In genomic region chr12:6494351-6494743, GRCh38 we compare ENCODE assay signal across 6 cellular contexts. TPM values are rescaled to one million over a fixed set of nuclear protein-coding genes. Genes with fewer than 3 reads are reported as not detected.
DNase-seq lines count a peak whose midpoint lies in the region; ATAC-seq and TF ChIP-seq lines count a peak whose summit lies in the region.

No MANE protein-coding gene starts in this region.

- peaks cover 26 to 46% (median 35%) of the 10 kb centered on the region in 4 donors for H3K4me1 Mint-ChIP-seq in CD4-positive, alpha-beta memory T cell

- H3K27ac Mint-ChIP-seq in CD4-positive, alpha-beta memory T cell: peak overlapping the region; percentile 90 to 98 (median 96)

- H3K9me3 Mint-ChIP-seq in CD4-positive, alpha-beta memory T cell: peaks cover 0 to 2% (median 0%) of the 10 kb centered on the region in 8 donors

- H3K27me3 ChIP-seq in CD4-positive, alpha-beta memory T cell (ENCODE audit: insufficient read depth, low read length): no peaks in the 10 kb centered on the region
- H3K27me3 ChIP-seq in thyroid gland: no peaks in the 10 kb centered on the region

- CTCF ChIA-PET in CD4-positive, alpha-beta memory T cell (lab: Charles Lee; ENCODE audit: partially characterized antibody): interaction anchor here (0.8 to 3.1 kb wide), 7 partner anchors 10 to 71 kb away, joined by 3 to 24 read pairs (median 5); partner anchors contain the start of gene GAPDH

- H3K4me3 Mint-ChIP-seq in CD4-positive, alpha-beta memory T cell: peak overlapping the region; percentile 89 to 98 (median 96)

- peak overlapping the region; percentile 87 for H3K27ac ChIP-seq in CD4-positive, alpha-beta memory T cell (ENCODE audit: low read depth, low read length)
- no peak overlapping the region for H3K27ac ChIP-seq in thyroid gland

- no peak for TF ChIP-seq POLR2A in thyroid gland (IDR thresholded peaks at IDR 0.05)

- H3K36me3 ChIP-seq in CD4-positive, alpha-beta memory T cell (ENCODE audit: insufficient read depth, low read length): peaks cover 5% of the 10 kb centered on the region
- peaks cover 0 to 6% of the 10 kb centered on the region in 2 donors for H3K36me3 ChIP-seq in thyroid gland

- POLR2A ChIA-PET in CD4-positive, alpha-beta memory T cell (lab: Charles Lee; ENCODE audit: partially characterized antibody): interaction anchor here (1.0 to 7.8 kb wide), 8 partner anchors 12 to 74 kb away, joined by 4 to 97 read pairs (median 8); partner anchors contain the start of genes GAPDH, NOP2, TAPBPL and VAMP1

- peak overlapping the region; percentile 79 to 99 for H3K4me3 ChIP-seq in CD4-positive, alpha-beta memory T cell (ENCODE audit: low read length in 2 of 2)
- H3K4me3 ChIP-seq in fibroblast of pulmonary artery (replicated peaks; ENCODE audit: low read depth, low read length) (peak overlapping the region; percentile 81), thyroid gland (replicated peaks in 1 of 3) (peak overlapping the region; percentile 47 to 86 (median 82))

- TF ChIP-seq CTCF in fibroblast of pulmonary artery (IDR thresholded peaks at IDR 0.05; ENCODE audit: low read length, missing control alignments) (peak; percentile 16), thyroid gland (IDR thresholded peaks at IDR 0.05) (no peak)

- ATAC-seq in HG02678 (IDR thresholded peaks at IDR 0.05; ENCODE audit: unreplicated experiment): no peak

- H3K9me3 ChIP-seq in CD4-positive, alpha-beta memory T cell (ENCODE audit: control insufficient read depth in 1 of 2, low read length in 2 of 2): no peaks in the 10 kb centered on the region
- H3K9me3 ChIP-seq in thyroid gland: no peaks in the 10 kb centered on the region

- peaks cover 7 to 32% of the 10 kb centered on the region in 2 donors for H3K36me3 Mint-ChIP-seq in CD4-positive, alpha-beta memory T cell

- no peaks in the 10 kb centered on the region for H3K27me3 Mint-ChIP-seq in CD4-positive, alpha-beta memory T cell

- intact Hi-C loops in CD4-positive, alpha-beta memory T cell (cut with micrococcal nuclease): loop anchor here (2.0 kb wide), 1 partner anchor 168 kb away; the partner anchor contains the start of gene ING4
- intact Hi-C loops in thyroid gland (cut with DNase I): no loop called here

- WGBS in thyroid gland, 2 donors: 3% methylated on average over 7 of the region's 7 CpGs

- peaks cover 37% of the 10 kb centered on the region for H3K4me1 ChIP-seq in CD4-positive, alpha-beta memory T cell (ENCODE audit: insufficient read depth, low read length)
- H3K4me1 ChIP-seq in thyroid gland: peaks cover 15 to 18% of the 10 kb centered on the region in 2 donors

- no peak for DNase-seq in CD4-positive, alpha-beta memory T cell
- DNase-seq in NOMO-1 treated with DMSO at 0.1 percent for 48 hours (lab: John Stamatoyannopoulos, UW; ENCODE audit: unreplicated experiment): peak; percentile 53
- no peak for DNase-seq in fibroblast of pulmonary artery (ENCODE audit: low read depth)
- no peak for DNase-seq in thyroid gland
- DNase-seq in midbrain (lab: John Stamatoyannopoulos, UW): no peak

RNA-seq across cellular contexts. Expression of gene NCAPD2, which starts 0.4 kb away (rescaled TPM):
- total RNA-seq in CD4-positive, alpha-beta memory T cell: 10 to 100 TPM; 38.1 to 39.8 TPM
- polyA plus RNA-seq in CD4-positive, alpha-beta memory T cell: 10 to 100 TPM; 15.7 to 29.0 TPM
- 10 to 100 TPM; 22.4 to 31.8 (median 28.6) TPM for total RNA-seq in thyroid gland

RNA-seq across cellular contexts. Expression of gene MRPL51, which starts 1.3 kb away (rescaled TPM):
- 10 to 100 TPM; 85.1 to 89.2 TPM for total RNA-seq in CD4-positive, alpha-beta memory T cell
- 100 to 1,000 TPM; 199 to 205 TPM for polyA plus RNA-seq in CD4-positive, alpha-beta memory T cell
- total RNA-seq in thyroid gland: 10 to 100 TPM; 16.7 to 84.6 (median 46.9) TPM

RNA-seq across cellular contexts. Expression of gene VAMP1, which starts 23.9 kb away (rescaled TPM):
- 100 to 1,000 TPM in 1 of 2 experiments, 10 to 100 TPM in 1; 97.7 to 101 TPM for total RNA-seq in CD4-positive, alpha-beta memory T cell
- 10 to 100 TPM; 10.3 to 12.1 TPM for polyA plus RNA-seq in CD4-positive, alpha-beta memory T cell
- 10 to 100 TPM in 3 of 4 donors, 1 to 10 TPM in 1; 7.5 to 25.9 (median 12.8) TPM for total RNA-seq in thyroid gland

RNA-seq across cellular contexts. Expression of gene GAPDH, which starts 40.0 kb away (rescaled TPM):
- 100 to 1,000 TPM; 474 to 495 TPM for total RNA-seq in CD4-positive, alpha-beta memory T cell
- polyA plus RNA-seq in CD4-positive, alpha-beta memory T cell: 1,000 to 10,000 TPM; 1,831 to 2,185 TPM
- 1,000 to 10,000 TPM; 1,191 to 3,596 (median 1,852) TPM for total RNA-seq in thyroid gland

RNA-seq across cellular contexts. Expression of gene TAPBPL, which starts 42.5 kb away (rescaled TPM):
- total RNA-seq in CD4-positive, alpha-beta memory T cell: 10 to 100 TPM; 66.4 to 66.9 TPM
- 100 to 1,000 TPM; 102 to 116 TPM for polyA plus RNA-seq in CD4-positive, alpha-beta memory T cell
- total RNA-seq in thyroid gland: 10 to 100 TPM; 29.3 to 70.1 (median 59.4) TPM
